In the genomic region with DNA sequence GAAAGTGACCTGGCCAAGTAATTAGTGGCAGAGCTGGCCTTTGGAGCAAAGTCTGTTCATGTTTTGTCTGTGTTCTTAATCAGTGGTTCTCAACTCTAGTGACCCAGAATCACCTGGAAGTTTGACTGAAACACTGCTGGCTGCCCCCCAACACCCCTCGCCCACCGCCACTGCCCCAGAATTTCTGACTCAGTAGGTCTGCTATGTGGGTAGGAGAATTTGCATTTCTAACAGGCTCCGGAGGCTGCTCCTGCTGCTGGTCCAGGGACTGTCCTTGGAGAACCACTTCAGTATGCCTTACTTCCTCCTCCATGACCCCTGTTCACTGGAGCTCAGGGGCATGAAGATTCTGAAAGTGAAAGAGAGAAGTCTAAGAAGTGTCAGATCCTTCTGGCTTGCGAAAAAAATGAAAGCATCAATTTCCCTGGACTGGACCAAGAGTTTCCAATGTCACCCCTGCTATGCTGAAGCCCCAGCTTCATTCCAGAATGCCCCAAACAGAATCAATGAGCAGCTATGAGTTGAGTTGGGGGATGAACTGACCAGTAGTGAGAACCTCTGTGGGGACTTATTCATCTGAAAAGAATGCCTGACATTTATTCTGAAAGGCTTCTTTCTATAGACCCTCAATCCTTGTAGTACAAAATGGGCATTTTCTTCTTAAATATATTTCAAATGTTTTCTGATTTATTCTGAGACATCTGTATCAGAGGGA, we compare ENCODE assay signal across 18 cellular contexts. TPM values are rescaled to one million over a fixed set of nuclear protein-coding genes. Genes with fewer than 3 reads are reported as not detected.
DNase-seq lines count a peak whose midpoint lies in the region; ATAC-seq and TF ChIP-seq lines count a peak whose summit lies in the region.
"Had no signal": no experiment of that assay in that cellular context is flagged by ENCODE, and none has a peak within 500 bp of the region (broad histone marks: within the 10 kb centered on the region; RNA-seq: fewer than 3 reads in every experiment).

No MANE protein-coding gene starts in this region.

- H3K4me3 ChIP-seq in choroid plexus epithelial cell (ENCODE audit: low read depth, low read length) (no peak overlapping the region), mucosa of descending colon (no peak overlapping the region)
- H3K4me3 ChIP-seq: BLaER1, dorsolateral prefrontal cortex, stomach had no signal

- no peak for TF ChIP-seq CTCF in choroid plexus epithelial cell (conservative IDR thresholded peaks at IDR 0.05; ENCODE audit: low read depth, low read length)
- no peak for TF ChIP-seq CTCF in mucosa of descending colon (IDR thresholded peaks at IDR 0.05)
- no peak for TF ChIP-seq CTCF in HFFc6 (IDR thresholded peaks at IDR 0.05)

- H3K27me3 Mint-ChIP-seq in HFFc6 (ENCODE audit: insufficient read depth) = peaks cover 6% of the 10 kb centered on the region

- no peaks in the 10 kb centered on the region for H3K36me3 Mint-ChIP-seq in HFFc6 (ENCODE audit: low read depth)
- H3K36me3 Mint-ChIP-seq: naive B cell had no signal

- DNase-seq in EH (ENCODE audit: low read depth) (peak; percentile 55), MV-4-11 (lab: John Stamatoyannopoulos, UW) (peak; percentile 86), choroid plexus epithelial cell (ENCODE audit: low read depth) (peak; percentile 48), mucosa of descending colon (no peak), GF-D8 (lab: John Stamatoyannopoulos, UW) (no peak), HFFc6 (no peak)
- DNase-seq: activated CD4-positive, alpha-beta T cell treated with anti-CD3 and anti-CD28 coated beads for 4 hours; activated T-cell treated with anti-CD3 and anti-CD28 coated beads, Interleukin-2, amount 50 U/mL, for 4 hours; dorsolateral prefrontal cortex; naive B cell; NCI-H1092; right cardiac atrium; stomach had no signal

- intact Hi-C loops in mucosa of descending colon (cut with DNase I, micrococcal nuclease) = loop anchor here in 1 of 2 donors (10.0 kb wide), 1 partner anchor 48 kb away; no protein-coding TSS in a partner anchor

- H3K4me1 ChIP-seq in mucosa of descending colon (ENCODE audit: low read depth) = no peaks in the 10 kb centered on the region
- H3K4me1 ChIP-seq: BLaER1 had no signal

- H3K9me3 ChIP-seq in mucosa of descending colon = no peaks in the 10 kb centered on the region
- H3K9me3 ChIP-seq: BLaER1, stomach had no signal

- H3K9me3 Mint-ChIP-seq in HFFc6 = no peaks in the 10 kb centered on the region
- H3K9me3 Mint-ChIP-seq: activated T-cell treated with anti-CD3 and anti-CD28 coated beads, Interleukin-2, amount 50 U/mL, for 4 hours; naive B cell; T-helper 2 cell treated with Interferon-gamma antibody and Interleukin-4, amounts not matched to agents 5 μg/mL and 100 μg/mL, for 36 hours had no signal

- peaks cover 15% of the 10 kb centered on the region for H3K4me1 Mint-ChIP-seq in HFFc6 (ENCODE audit: low read depth)

- ATAC-seq in mucosa of descending colon (peak; percentile 40), GM21723 (IDR thresholded peaks at IDR 0.05; ENCODE audit: unreplicated experiment) (no peak), HG03439 (IDR thresholded peaks at IDR 0.05; ENCODE audit: unreplicated experiment) (no peak)
- ATAC-seq: activated T-cell treated with anti-CD3 and anti-CD28 coated beads, Interleukin-2, amount 50 U/mL, for 4 hours; Panc1 had no signal

- no peak overlapping the region for H3K27ac Mint-ChIP-seq in HFFc6
- H3K27ac Mint-ChIP-seq: T-helper 2 cell treated with Interferon-gamma antibody and Interleukin-4, amounts not matched to agents 5 μg/mL and 100 μg/mL, for 36 hours had no signal

- H3K4me3 Mint-ChIP-seq in HFFc6 = no peak overlapping the region
- H3K4me3 Mint-ChIP-seq: activated T-cell treated with anti-CD3 and anti-CD28 coated beads, Interleukin-2, amount 50 U/mL, for 4 hours; naive B cell; T-helper 2 cell treated with Interferon-gamma antibody and Interleukin-4, amounts not matched to agents 5 μg/mL and 100 μg/mL, for 36 hours had no signal

- no peaks in the 10 kb centered on the region for H3K36me3 ChIP-seq in mucosa of descending colon (ENCODE audit: low read depth)
- H3K36me3 ChIP-seq: BLaER1, stomach had no signal

RNA-seq across cellular contexts. Expression of a gene that starts 20.8 kb away (rescaled TPM):
- 10 to 100 TPM in 2 of 3 donors, 1 to 10 TPM in 1; 4.2 to 43.4 (median 11.2) TPM for total RNA-seq in mucosa of descending colon
- under 1 TPM; 0.20 to 0.50 (median 0.32) TPM for total RNA-seq in HFFc6 (2021; fragmentation: NEBNext Ultra II Directional; extraction: Animal tissue kit (Norgen Biotek cat#: 25700))

Comparison
In these comparisons a context has a peak if more than half of its experiments do, and no peak if none do; other contexts are left out.
1. DNase-seq: peak in EH (single experiment), MV-4-11 (single experiment) and choroid plexus epithelial cell (single experiment); none in mucosa of descending colon (0 of 3), GF-D8 (single experiment) and HFFc6 (single experiment).